ENCODE assay signal across 1 cellular context in genomic region chr12:43669373-43669772, GRCh38.
TF ChIP-seq lines count a peak whose summit lies in the region.

No MANE protein-coding gene starts in this region.

TF ChIP-seq in HCT116, 20 proteins besides CTCF, POLR2A, EP300 and RAD21 (continued from another document):
- no peak for TF ChIP-seq ZBTB33 (IDR thresholded peaks at IDR 0.05; ENCODE audit: extremely low read depth, insufficient replicate concordance, low read length)
- TF ChIP-seq MAX (IDR thresholded peaks at IDR 0.05): no peak
- no peak for TF ChIP-seq SRF (IDR thresholded peaks at IDR 0.05; ENCODE audit: low read depth)
- no peak for TF ChIP-seq SP1 (IDR thresholded peaks at IDR 0.05; ENCODE audit: low read depth)
- TF ChIP-seq ELF1 (IDR thresholded peaks at IDR 0.05; ENCODE audit: borderline replicate concordance, low read depth): no peak
- no peak for TF ChIP-seq ATF3 (IDR thresholded peaks at IDR 0.05)
- no peak for TF ChIP-seq SIN3A (IDR thresholded peaks at IDR 0.05; ENCODE audit: low read depth)
- TF ChIP-seq JUND (IDR thresholded peaks at IDR 0.05): no peak
- TF ChIP-seq REST (IDR thresholded peaks at IDR 0.05; ENCODE audit: low read depth): no peak
- no peak for TF ChIP-seq TCF7L2 (IDR thresholded peaks at IDR 0.05; ENCODE audit: borderline replicate concordance, extremely low read depth, insufficient read depth, insufficient read length)
- TF ChIP-seq YY1 (IDR thresholded peaks at IDR 0.05; ENCODE audit: extremely low read depth, insufficient replicate concordance, low read depth, low read length): no peak
- TF ChIP-seq EGR1 (IDR thresholded peaks at IDR 0.05; ENCODE audit: low read depth): no peak
TF ChIP-seq in HCT116: peak in this region for 0.
